In genomic region chr1:46246548-46247432, GRCh38 we compare ENCODE assay signal across 8 cellular contexts. TPM values are rescaled to one million over a fixed set of nuclear protein-coding genes. Genes with fewer than 3 reads are reported as not detected.
DNase-seq lines count a peak whose midpoint lies in the region; ATAC-seq and TF ChIP-seq lines count a peak whose summit lies in the region.

No MANE protein-coding gene starts in this region.

- H3K4me3 Mint-ChIP-seq in CD4-positive, alpha-beta T cell, result peak overlapping the region; percentile 89
- peak overlapping the region; percentile 94 for H3K4me3 Mint-ChIP-seq in activated naive CD8-positive, alpha-beta T cell

- H4K20me1 ChIP-seq in PC-3 (ENCODE audit: low read length), result no peaks in the 10 kb centered on the region

- no peaks in the 10 kb centered on the region for H3K9me3 ChIP-seq in CD4-positive, alpha-beta T cell (ENCODE audit: control insufficient read depth, low read length)
- H3K9me3 ChIP-seq in PC-3 (ENCODE audit: low read length) (no peaks in the 10 kb centered on the region), left ventricle myocardium inferior (replicated peaks) (no peaks in the 10 kb centered on the region), sigmoid colon (no peaks in the 10 kb centered on the region)

- TF ChIP-seq CTCF in CD4-positive, alpha-beta T cell (IDR thresholded peaks at IDR 0.05), result no peak
- TF ChIP-seq CTCF in PC-3 (conservative IDR thresholded peaks at IDR 0.05; ENCODE audit: low read depth, low read length), result no peak
- no peak for TF ChIP-seq CTCF in left ventricle myocardium inferior (IDR thresholded peaks at IDR 0.05; ENCODE audit: borderline replicate concordance)
- TF ChIP-seq CTCF in sigmoid colon (IDR thresholded peaks at IDR 0.05), result no peak

- peak; percentile 6 for ATAC-seq in CD4-positive, alpha-beta T cell (ENCODE audit: poor library complexity)
- ATAC-seq in GM19035 (IDR thresholded peaks at IDR 0.05; ENCODE audit: unreplicated experiment) (peak; percentile 61), HG03175 (IDR thresholded peaks at IDR 0.05; ENCODE audit: unreplicated experiment) (peak; percentile 45), PC-3 (peak; percentile 77)

- H3K36me3 ChIP-seq in PC-3 (ENCODE audit: low read depth, low read length), result peaks cover 16% of the 10 kb centered on the region
- no peaks in the 10 kb centered on the region for H3K36me3 ChIP-seq in left ventricle myocardium inferior
- no peaks in the 10 kb centered on the region for H3K36me3 ChIP-seq in sigmoid colon

- no peaks in the 10 kb centered on the region for H3K36me3 Mint-ChIP-seq in CD4-positive, alpha-beta T cell (ENCODE audit: low read depth)
- H3K36me3 Mint-ChIP-seq in activated naive CD8-positive, alpha-beta T cell, result no peaks in the 10 kb centered on the region

- H3K9me2 ChIP-seq in PC-3 (replicated peaks; ENCODE audit: low read length), result no peaks in the 10 kb centered on the region

- no peaks in the 10 kb centered on the region for H3F3A ChIP-seq in PC-3 (ENCODE audit: low read length, unreplicated experiment)

- no peak overlapping the region for H3K27ac ChIP-seq in CD4-positive, alpha-beta T cell (ENCODE audit: low read depth, low read length)
- peak overlapping the region; percentile 50 for H3K27ac ChIP-seq in PC-3 (ENCODE audit: low read length)
- H3K27ac ChIP-seq in left ventricle myocardium inferior (replicated peaks), result peak overlapping the region; percentile 88
- peak overlapping the region; percentile 41 to 65 (median 61) for H3K27ac ChIP-seq in sigmoid colon

- H3K4me1 ChIP-seq in PC-3 (ENCODE audit: insufficient read depth, low read length), result peaks cover 22% of the 10 kb centered on the region
- peaks cover 23% of the 10 kb centered on the region for H3K4me1 ChIP-seq in left ventricle myocardium inferior
- H3K4me1 ChIP-seq in sigmoid colon, result peaks cover 0 to 15% (median 14%) of the 10 kb centered on the region in 4 donors

- H2AFZ ChIP-seq in PC-3 (ENCODE audit: low read length), result peak overlapping the region; percentile 97

- peaks cover 26% of the 10 kb centered on the region for H3K4me1 Mint-ChIP-seq in CD4-positive, alpha-beta T cell (ENCODE audit: low read depth)
- peaks cover 20% of the 10 kb centered on the region for H3K4me1 Mint-ChIP-seq in activated naive CD8-positive, alpha-beta T cell (ENCODE audit: low read depth)

- peak overlapping the region; percentile 85 for H3K4me3 ChIP-seq in PC-3 (ENCODE audit: low read length)
- peak overlapping the region; percentile 77 for H3K4me3 ChIP-seq in left ventricle myocardium inferior
- H3K4me3 ChIP-seq in sigmoid colon, result peak overlapping the region; percentile 41 to 68 (median 64)

- peaks cover 28% of the 10 kb centered on the region for H3K79me2 ChIP-seq in PC-3 (ENCODE audit: low read length)

- CTCF ChIA-PET in CD4-positive, alpha-beta T cell (lab: Charles Lee), result interaction anchor here (0.5 to 1.4 kb wide), 5 partner anchors 23 to 101 kb away, joined by 3 to 9 read pairs (median 4); partner anchors contain the start of gene NSUN4
- CTCF ChIA-PET in PC-3 (lab: Charles Lee), result interaction anchor here (0.5 to 1.1 kb wide), 8 partner anchors 9 to 211 kb away, joined by 3 to 11 read pairs (median 4); no protein-coding TSS in a partner anchor

- DNase-seq in CD4-positive, alpha-beta T cell, result peak in 5 of 10 experiments; percentile 6 to 29 (median 21)
- DNase-seq in PC-3, result peak; percentile 35
- DNase-seq in left ventricle myocardium inferior, result peak; percentile 44
- DNase-seq in sigmoid colon, result peak; percentile 75
- DNase-seq in NCI-H2029 treated with DMSO at 0.1 percent for 48 hours (lab: John Stamatoyannopoulos, UW), result no peak

- intact Hi-C loops in CD4-positive, alpha-beta T cell (cut with DNase I, micrococcal nuclease), result loop anchor here (1.0 to 5.0 kb wide), 7 partner anchors 48 to 662 kb away; partner anchors contain the start of genes LRRC41 (in 2 of the 2), NSUN4 (in 2 of the 2), UQCRH (in 2 of the 2) and EFCAB14 (in 1 of the 2)
- intact Hi-C loops in PC-3 (cut with micrococcal nuclease) (loop anchor here (10.0 kb wide), 1 partner anchor 58 kb away; the partner anchor contains the start of genes LRRC41 and UQCRH), left ventricle myocardium inferior (cut with micrococcal nuclease) (no loop called here), sigmoid colon (cut with DNase I) (loop anchor here (1.0 to 2.0 kb wide), 2 partner anchors 44 to 57 kb away; partner anchors contain the start of genes LRRC41, LURAP1 and UQCRH)

- H3K27ac Mint-ChIP-seq in CD4-positive, alpha-beta T cell, result peak overlapping the region; percentile 12
- H3K27ac Mint-ChIP-seq in activated naive CD8-positive, alpha-beta T cell, result peak overlapping the region; percentile 97

- peak overlapping the region; percentile 84 for H3K9ac ChIP-seq in PC-3 (ENCODE audit: low read length)

- TSS peak; percentile 98 for BruUV-seq in PC-3 (replicated peaks; lab: Mats Ljungman, UMichigan)

- no peak for TF ChIP-seq EP300 in sigmoid colon (IDR thresholded peaks at IDR 0.05)

- H3K4me2 ChIP-seq in PC-3 (ENCODE audit: low read length), result peak overlapping the region; percentile 94

- TF ChIP-seq POLR2A in sigmoid colon (IDR thresholded peaks at IDR 0.05), result no peak

- no peaks in the 10 kb centered on the region for H3K27me3 Mint-ChIP-seq in CD4-positive, alpha-beta T cell
- no peaks in the 10 kb centered on the region for H3K27me3 Mint-ChIP-seq in activated naive CD8-positive, alpha-beta T cell

- H3K9me3 Mint-ChIP-seq in CD4-positive, alpha-beta T cell, result no peaks in the 10 kb centered on the region
- H3K9me3 Mint-ChIP-seq in activated naive CD8-positive, alpha-beta T cell (ENCODE audit: low read depth), result no peaks in the 10 kb centered on the region

- WGBS in sigmoid colon, 2 donors, result 2% methylated on average over 34 of the region's 34 CpGs

- POLR2A ChIA-PET in CD4-positive, alpha-beta T cell (lab: Charles Lee), result interaction anchor here (0.6 to 3.7 kb wide), 10 partner anchors 27 to 723 kb away, joined by 3 to 42 read pairs (median 3); partner anchors contain the start of genes LRRC41, NSUN4 and UQCRH
- POLR2A ChIA-PET in PC-3 (lab: Charles Lee; ENCODE audit: unreplicated experiment), result interaction anchor here (0.5 to 1.0 kb wide), 11 partner anchors 11 to 115 kb away, joined by 3 to 47 read pairs (median 4); partner anchors contain the start of genes LRRC41 and UQCRH

- no peaks in the 10 kb centered on the region for H3K27me3 ChIP-seq in CD4-positive, alpha-beta T cell (ENCODE audit: control insufficient read depth, insufficient read depth, low read length)
- H3K27me3 ChIP-seq in PC-3 (ENCODE audit: low read length) (no peaks in the 10 kb centered on the region), left ventricle myocardium inferior (ENCODE audit: low read depth) (no peaks in the 10 kb centered on the region), sigmoid colon (no peaks in the 10 kb centered on the region)

RNA-seq across cellular contexts. Expression of gene RAD54L, which starts 0.8 kb away (rescaled TPM):
- total RNA-seq in CD4-positive, alpha-beta T cell, result 1 to 10 TPM in 1 of 2 experiments, under 1 TPM in 1; 0.33 to 1.0 TPM
- 26.0 and 29.4 TPM in 2 replicates for total RNA-seq in PC-3 (2014; rRNA removed)
- total RNA-seq in left ventricle myocardium inferior, result 0.71 TPM
- not detected for total RNA-seq in sigmoid colon
- polyA plus RNA-seq in sigmoid colon, result 10 to 100 TPM in 1 of 3 donors, 1 to 10 TPM in 1, not detected in 1; 1.4 to 11.2 TPM

RNA-seq across cellular contexts. Expression of gene LURAP1, which starts 43.7 kb away (rescaled TPM):
- under 1 TPM in 1 of 2 experiments, not detected in 1; 0.14 TPM for total RNA-seq in CD4-positive, alpha-beta T cell
- total RNA-seq in PC-3 (2014; rRNA removed), result 0.29 TPM in 1 of 2 replicates, not detected in the other
- 11.6 TPM for total RNA-seq in left ventricle myocardium inferior
- 10 to 100 TPM in 1 of 4 donors, 1 to 10 TPM in 3; 3.0 to 10.8 (median 9.2) TPM for total RNA-seq in sigmoid colon
- polyA plus RNA-seq in sigmoid colon, result under 1 TPM in 2 of 3 donors, not detected in 1; 0.60 to 0.95 TPM

RNA-seq across cellular contexts. Expression of gene POMGNT1, which starts 48.6 kb away (rescaled TPM):
- 10 to 100 TPM; 21.1 to 29.0 TPM for total RNA-seq in CD4-positive, alpha-beta T cell
- 84.8 and 92.5 TPM in 2 replicates for total RNA-seq in PC-3 (2014; rRNA removed)
- total RNA-seq in left ventricle myocardium inferior, result 142 TPM
- 10 to 100 TPM; 29.9 to 37.4 (median 33.5) TPM for total RNA-seq in sigmoid colon
- 10 to 100 TPM in 1 of 3 donors, 1 to 10 TPM in 2; 5.5 to 19.8 (median 9.0) TPM for polyA plus RNA-seq in sigmoid colon

RNA-seq across cellular contexts. Expression of gene LRRC41, which starts 56.6 kb away (rescaled TPM):
- total RNA-seq in CD4-positive, alpha-beta T cell, result 10 to 100 TPM; 23.0 to 24.3 TPM
- total RNA-seq in PC-3 (2014; rRNA removed) (52.7 TPM in 2 replicates), left ventricle myocardium inferior (38.8 TPM), sigmoid colon (10 to 100 TPM; 55.1 to 65.2 (median 64.3) TPM)
- 10 to 100 TPM; 21.0 to 36.0 (median 28.0) TPM for polyA plus RNA-seq in sigmoid colon

RNA-seq across cellular contexts. Expression of gene UQCRH, which starts 56.7 kb away (rescaled TPM):
- total RNA-seq in CD4-positive, alpha-beta T cell, result 100 to 1,000 TPM; 101 to 103 TPM
- 642 and 885 TPM in 2 replicates for total RNA-seq in PC-3 (2014; rRNA removed)
- total RNA-seq in left ventricle myocardium inferior, result 1,085 TPM
- total RNA-seq in sigmoid colon, result 100 to 1,000 TPM; 414 to 610 (median 491) TPM
- 1,000 to 10,000 TPM in 2 of 3 donors, 100 to 1,000 TPM in 1; 786 to 1,339 (median 1,078) TPM for polyA plus RNA-seq in sigmoid colon

Comparison
In these comparisons a context has a peak if more than half of its experiments do, and no peak if none do; other contexts are left out.
1. ATAC-seq: peak in every context shown above with its lines; median percentile 77 in PC-3; 61 in GM19035; 45 in HG03175; 6 in CD4-positive, alpha-beta T cell.
2. RNA of gene RAD54L, which starts 0.8 kb away (total RNA-seq): 26.0 to 29.4 TPM in PC-3; 0.33 to 1.0 TPM in CD4-positive, alpha-beta T cell, 0.71 TPM in left ventricle myocardium inferior (single experiment) and not detected in sigmoid colon; every median in the first group is over 10 times any median in the second.
3. Peak in every context shown above with its lines, with median percentiles within 50 percentile points of each other: H3K4me3 ChIP-seq.